17 cellular contexts compared by ENCODE assay signal in the genomic region with DNA sequence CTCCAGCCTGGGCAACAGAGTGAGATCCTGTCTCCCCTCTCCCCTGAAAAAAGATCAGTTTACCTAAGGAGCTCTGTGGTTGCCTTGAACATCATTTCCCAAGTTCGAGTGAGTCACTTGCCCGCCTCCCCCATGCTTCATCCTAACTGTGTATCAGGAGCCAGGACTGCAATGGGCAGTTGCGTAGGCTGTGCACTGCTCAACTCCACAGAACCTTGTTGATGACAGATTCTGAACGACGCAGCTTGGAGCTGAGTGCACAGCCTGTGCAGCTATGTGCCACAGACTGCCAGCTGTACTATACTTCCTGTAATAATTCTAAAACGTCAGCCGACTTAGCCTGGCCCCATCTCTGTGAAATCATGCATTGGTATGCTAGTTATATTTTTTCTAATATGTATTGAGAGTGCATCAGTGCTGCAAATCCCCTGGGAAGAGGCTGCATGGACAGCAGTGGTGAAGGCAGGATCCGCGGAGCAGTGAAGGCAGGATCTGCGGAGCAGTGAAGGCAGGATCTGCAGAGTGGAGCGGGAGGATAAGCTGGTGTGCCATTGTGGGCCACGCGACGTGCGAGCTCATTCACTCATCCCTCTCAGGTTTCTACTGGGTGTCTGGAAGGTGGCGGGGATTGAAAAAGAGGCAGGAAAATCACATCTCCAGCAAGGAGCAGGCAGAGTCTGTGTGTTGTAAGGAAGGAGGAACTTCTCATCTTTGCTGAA.
DNase-seq lines count a peak whose midpoint lies in the region; ATAC-seq, FAIRE-seq and TF ChIP-seq lines count a peak whose summit lies in the region.
"Had no signal": no experiment of that assay in that cellular context is flagged by ENCODE, and none has a peak within 500 bp of the region (broad histone marks: within the 10 kb centered on the region; RNA-seq: fewer than 3 reads in every experiment).

No MANE protein-coding gene starts in this region.

- H3K4me1 ChIP-seq in GM23248 (ENCODE audit: insufficient read depth): no peaks in the 10 kb centered on the region
- H3K4me1 ChIP-seq in foreskin keratinocyte: no peaks in the 10 kb centered on the region

- peak overlapping the region; percentile 24 for H3K4me2 ChIP-seq in GM23248 (ENCODE audit: unreplicated experiment)

- H3K9me3 ChIP-seq in GM23248 (ENCODE audit: low read depth): no peaks in the 10 kb centered on the region
- no peaks in the 10 kb centered on the region for H3K9me3 ChIP-seq in SK-N-MC (ENCODE audit: low read depth, low read length)
- H3K9me3 ChIP-seq: thoracic aorta had no signal

- H3K36me3 ChIP-seq in GM23248 (ENCODE audit: low read depth) (no peaks in the 10 kb centered on the region), SK-N-MC (ENCODE audit: insufficient read depth, low read length) (no peaks in the 10 kb centered on the region)
- H3K36me3 ChIP-seq: thoracic aorta had no signal

- H3K4me3 ChIP-seq in GM23248 (no peak overlapping the region), SK-N-MC (no peak overlapping the region)
- H3K4me3 ChIP-seq: thoracic aorta had no signal

- H3K27ac ChIP-seq in GM23248: no peak overlapping the region
- H3K27ac ChIP-seq in SK-N-MC: peak overlapping the region; percentile 47; the same call in 1 of the 2 replicates
- no peak overlapping the region for H3K27ac ChIP-seq in foreskin keratinocyte
- H3K27ac ChIP-seq: thoracic aorta, VCaP had no signal

- 22 to 29% methylated on average over 16 of the region's 16 CpGs for WGBS in GM23248 (ENCODE audit: low coverage in 1 of 2, low lambda C conversion rate in 2 of 2, missing lambda C conversion rate in 2 of 2), 2 experiments

- no peaks in the 10 kb centered on the region for H4K20me1 ChIP-seq in GM23248 (ENCODE audit: insufficient read depth)

- ATAC-seq in foreskin keratinocyte (no peak), HG03159 (IDR thresholded peaks at IDR 0.05; ENCODE audit: unreplicated experiment) (no peak)
- ATAC-seq: left ventricle myocardium superior had no signal

- DNase-seq in A172 (ENCODE audit: low spot score) (peak; percentile 34), GM23248 (peak; percentile 89), SK-N-MC (ENCODE audit: low read depth, low spot score) (no peak), inferior parietal cortex (ENCODE audit: extremely low spot score) (peak; percentile 25), foreskin keratinocyte (no peak), urothelium cell line (ENCODE audit: low spot score) (no peak), NCI-H69 (lab: John Stamatoyannopoulos, UW) (no peak)
- DNase-seq: ACHN; activated CD4-positive, alpha-beta memory T cell treated with anti-CD3 and anti-CD28 coated beads, Interleukin-2, amount 10 ng/mL, durations not matched to agents 7 days and 5 days; erythroblast; left ventricle myocardium superior; naive B cell; NCI-H1436; stimulated activated CD8-positive, alpha-beta memory T cell treated with anti-CD3 and anti-CD28 coated beads, Interleukin-4, amount 100 ng/mL, for 48 hours had no signal

- H3F3A ChIP-seq in GM23248 (ENCODE audit: insufficient read depth): 0 out of 2 replicates have a peak, but pooled peaks cover 6% of the 10 kb centered on the region

- H2AFZ ChIP-seq in GM23248: no peak overlapping the region

- peaks cover 6% of the 10 kb centered on the region for H3K27me3 ChIP-seq in GM23248 (replicated peaks; ENCODE audit: insufficient read depth)
- no peaks in the 10 kb centered on the region for H3K27me3 ChIP-seq in foreskin keratinocyte

- TF ChIP-seq CTCF in foreskin keratinocyte (conservative IDR thresholded peaks at IDR 0.05): no peak

- H3K9ac ChIP-seq in GM23248 (no peak overlapping the region), SK-N-MC (ENCODE audit: insufficient read length) (no peak overlapping the region)

- H3K9me2 ChIP-seq in GM23248 (ENCODE audit: insufficient read depth): no peaks in the 10 kb centered on the region

- no peak for FAIRE-seq in urothelium cell line (lab: Jason Lieb, UNC)

- H3K79me2 ChIP-seq in GM23248 (ENCODE audit: insufficient read depth): no peaks in the 10 kb centered on the region

- in situ Hi-C loops in GM23248 (cut with MboI): no loop called here

Comparison
In these comparisons a context has a peak if more than half of its experiments do, and no peak if none do; other contexts are left out.
1. DNase-seq: peak in A172 (single experiment), GM23248 (single experiment) and inferior parietal cortex (single experiment); none in SK-N-MC (single experiment), foreskin keratinocyte (0 of 2), urothelium cell line (single experiment) and NCI-H69 (single experiment).